In genomic region chr2:6788614-6789013, GRCh38 we compare ENCODE assay signal across 23 cellular contexts.
DNase-seq lines count a peak whose midpoint lies in the region; ATAC-seq, FAIRE-seq and TF ChIP-seq lines count a peak whose summit lies in the region.
"Had no signal": no experiment of that assay in that cellular context is flagged by ENCODE, and none has a peak within 500 bp of the region (broad histone marks: within the 10 kb centered on the region; RNA-seq: fewer than 3 reads in every experiment).

No MANE protein-coding gene starts in this region.

- H3K27me3 Mint-ChIP-seq in MCF 10A (ENCODE audit: insufficient read depth, unreplicated experiment), result no peaks in the 10 kb centered on the region
- H3K27me3 Mint-ChIP-seq: CD4-positive, CD25-positive, alpha-beta regulatory T cell had no signal

- H3K9me3 ChIP-seq in breast epithelium, result no peaks in the 10 kb centered on the region

- POLR2A ChIA-PET in MCF 10A (lab: Yijun Ruan, JAX), result interaction anchor here (0.9 to 2.7 kb wide), 2 partner anchors 9 to 66 kb away, joined by 4 to 7 read pairs; no protein-coding TSS in a partner anchor

- no peak overlapping the region for H3K27ac ChIP-seq in breast epithelium
- H3K27ac ChIP-seq: 22Rv1, BLaER1, C4-2B had no signal

- no peak for TF ChIP-seq POLR2A in breast epithelium (IDR thresholded peaks at IDR 0.05)

- H3K4me3 Mint-ChIP-seq in MCF 10A (ENCODE audit: unreplicated experiment), result no peak overlapping the region
- H3K4me3 Mint-ChIP-seq: B cell; CD4-positive, CD25-positive, alpha-beta regulatory T cell; CD8-positive, alpha-beta memory T cell had no signal

- FAIRE-seq in bronchial epithelial cell (lab: Jason Lieb, UNC), result no peak
- FAIRE-seq: A204.1, D721Med, GM12891, GM18507 had no signal

- no peaks in the 10 kb centered on the region for H3K36me3 ChIP-seq in breast epithelium
- no peaks in the 10 kb centered on the region for H3K36me3 ChIP-seq in bronchial epithelial cell (ENCODE audit: control insufficient read depth, insufficient read depth, low read length)
- H3K36me3 ChIP-seq: BLaER1 had no signal

- BruUV-seq in MCF 10A (replicated peaks; lab: Mats Ljungman, UMichigan), result no TSS peak

- peaks cover 6% of the 10 kb centered on the region for H3K36me3 Mint-ChIP-seq in MCF 10A (ENCODE audit: insufficient read depth, unreplicated experiment)
- H3K36me3 Mint-ChIP-seq: CD4-positive, CD25-positive, alpha-beta regulatory T cell; CD8-positive, alpha-beta memory T cell had no signal

- no peak overlapping the region for H3K27ac Mint-ChIP-seq in MCF 10A (ENCODE audit: low read depth, unreplicated experiment)
- H3K27ac Mint-ChIP-seq: B cell; CD4-positive, CD25-positive, alpha-beta regulatory T cell had no signal

- H3K4me1 Mint-ChIP-seq in MCF 10A (ENCODE audit: insufficient read depth, unreplicated experiment), result peaks cover 16% of the 10 kb centered on the region
- H3K4me1 Mint-ChIP-seq: B cell; CD4-positive, CD25-positive, alpha-beta regulatory T cell; CD8-positive, alpha-beta memory T cell had no signal

- TF ChIP-seq CTCF in MCF 10A (IDR thresholded peaks at IDR 0.05; ENCODE audit: unreplicated experiment), result no peak
- no peak for TF ChIP-seq CTCF in breast epithelium (IDR thresholded peaks at IDR 0.05)
- no peak for TF ChIP-seq CTCF in bronchial epithelial cell (IDR thresholded peaks at IDR 0.05; ENCODE audit: insufficient read depth, low read length, severe bottlenecking)

- peaks cover 0 to 4% of the 10 kb centered on the region in 2 donors for H3K27me3 ChIP-seq in breast epithelium
- H3K27me3 ChIP-seq in bronchial epithelial cell (ENCODE audit: control insufficient read depth, insufficient read depth, low read length), result no peaks in the 10 kb centered on the region
- H3K27me3 ChIP-seq: BLaER1 had no signal

- CTCF ChIA-PET in MCF 10A (lab: Yijun Ruan, JAX), result interaction anchor here (1.2 to 1.6 kb wide), 2 partner anchors 14 to 16 kb away, joined by 3 to 6 read pairs; no protein-coding TSS in a partner anchor

- peak; percentile 64 for DNase-seq in MCF 10A (ENCODE audit: unreplicated experiment)
- DNase-seq in breast epithelium (ENCODE audit: low spot score in 2 of 2), result no peak
- DNase-seq in bronchial epithelial cell (ENCODE audit: low read depth), result peak; percentile 54
- peak; percentile 14 for DNase-seq in islet precursor cell
- DNase-seq in cortex of kidney (lab: John Stamatoyannopoulos, UW), result no peak
- no peak for DNase-seq in left cardiac atrium
- DNase-seq: CD4-positive, CD25-positive, alpha-beta regulatory T cell; CD8-positive, alpha-beta memory T cell; DMS 273 treated with DMSO at 0.1 percent for 48 hours; DMS79; GF-D8; GOT3; H7; HCEC 1CT had no signal

- no peak overlapping the region for H3K4me3 ChIP-seq in breast epithelium
- H3K4me3 ChIP-seq in bronchial epithelial cell (ENCODE audit: low read depth, low read length), result no peak overlapping the region
- H3K4me3 ChIP-seq: BLaER1 had no signal

- intact Hi-C loops in MCF 10A (cut with micrococcal nuclease) (no loop called here), breast epithelium (cut with DNase I; ENCODE audit: low total_unique reads) (loop anchor here (5.0 kb wide), 1 partner anchor 821 kb away; no protein-coding TSS in a partner anchor), left cardiac atrium (cut with DNase I) (no loop called here)

- ATAC-seq in left cardiac atrium (no peak), HG02798 (IDR thresholded peaks at IDR 0.05; ENCODE audit: poor library complexity, unreplicated experiment) (no peak)

- no peaks in the 10 kb centered on the region for H3K4me1 ChIP-seq in breast epithelium

- H3K9me3 Mint-ChIP-seq in MCF 10A (ENCODE audit: unreplicated experiment), result peaks cover 9% of the 10 kb centered on the region
- H3K9me3 Mint-ChIP-seq: CD8-positive, alpha-beta memory T cell had no signal

Comparison
In these comparisons a context has a peak if more than half of its experiments do, and no peak if none do; other contexts are left out.
1. DNase-seq: peak in MCF 10A (single experiment), bronchial epithelial cell (single experiment) and islet precursor cell (single experiment); none in breast epithelium (0 of 2), cortex of kidney (single experiment) and left cardiac atrium (single experiment).